Comparison of ENCODE assay signal across 21 cellular contexts in the genomic region with DNA sequence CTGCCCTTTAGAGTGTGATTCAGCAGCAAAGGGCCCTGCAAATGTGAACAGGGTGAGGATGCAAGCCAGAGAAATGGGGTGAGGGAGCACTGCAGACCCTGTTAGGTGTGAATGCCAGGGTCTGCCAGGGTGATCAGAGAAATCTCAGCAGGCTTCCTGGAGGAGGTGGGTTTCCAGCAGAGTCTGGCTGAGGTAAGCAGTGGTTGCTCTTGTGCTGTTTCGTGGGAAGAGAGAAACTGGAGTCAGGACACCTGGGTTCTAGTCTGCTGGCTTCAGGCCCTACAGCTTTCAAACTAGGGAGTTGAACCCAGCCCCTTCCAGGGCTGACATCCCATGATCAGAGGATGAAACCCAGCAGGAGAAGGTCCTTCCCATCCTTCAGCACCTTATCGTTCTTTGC.
"Had no signal": no experiment of that assay in that cellular context is flagged by ENCODE, and none has a peak within 500 bp of the region (broad histone marks: within the 10 kb centered on the region; RNA-seq: fewer than 3 reads in every experiment).

No MANE protein-coding gene starts in this region.

- DNase-seq: activated B cell treated with CpG ODN at 0.5 μM for 24 hours; activated CD4-positive, alpha-beta memory T cell treated with anti-CD3 and anti-CD28 coated beads for 36 hours; activated CD4-positive, alpha-beta T cell treated with anti-CD3 and anti-CD28 coated beads for 4 hours; activated CD4-positive, alpha-beta T cell treated with anti-CD3 and anti-CD28 coated beads, Interleukin-2, amount 50 U/mL, for 1 hour; activated CD4-positive, CD25-positive, alpha-beta regulatory T cell treated with anti-CD3 and anti-CD28 coated beads, Interleukin-2, amount 50 U/mL, for 72 hours; activated CD8-positive, alpha-beta memory T cell treated with anti-CD3 and anti-CD28 coated beads, Interleukin-2, amount 50 U/mL, for 4 hours; activated effector memory CD4-positive, alpha-beta T cell treated with Interleukin-2 at 50 U/mL for 16 hours; activated naive CD4-positive, alpha-beta T cell treated with anti-CD3 and anti-CD28 coated beads, Interleukin-2, amount 10 ng/mL, durations not matched to agents 7 days and 5 days; activated naive CD8-positive, alpha-beta T cell treated with anti-CD3 and anti-CD28 coated beads, Interleukin-2, amount 50 U/mL, for 24 hours; activated T-cell treated with anti-CD3 and anti-CD28 coated beads for 4 hours; activated T-cell treated with anti-CD3 and anti-CD28 coated beads, Interleukin-2, amount 50 U/mL, for 4 hours; anterior cingulate cortex; central memory CD4-positive, alpha-beta T cell; NCI-H146; NCI-H2107; NCI-H2171; NK-92 treated with Interleukin-12 subunit alpha and Interleukin-12 subunit beta, amount 100 ng/mL, for 24 hours; Right ventricle myocardium superior; SW 1271; T1000 had no signal

- ATAC-seq: activated naive CD8-positive, alpha-beta T cell treated with anti-CD3 and anti-CD28 coated beads, Interleukin-2, amount 50 U/mL, for 24 hours; activated T-cell treated with anti-CD3 and anti-CD28 coated beads, Interleukin-2, amount 50 U/mL, for 4 hours had no signal

- H3K27ac ChIP-seq: brain microvascular endothelial cell had no signal

- H3K36me3 ChIP-seq: brain microvascular endothelial cell had no signal
